ENCODE assay signal across 10 cellular contexts in genomic region chr5:82635561-82636288, GRCh38.
DNase-seq lines count a peak whose midpoint lies in the region; ATAC-seq, FAIRE-seq and TF ChIP-seq lines count a peak whose summit lies in the region.
"Had no signal": no experiment of that assay in that cellular context is flagged by ENCODE, and none has a peak within 500 bp of the region (broad histone marks: within the 10 kb centered on the region; RNA-seq: fewer than 3 reads in every experiment).

No MANE protein-coding gene starts in this region.

- CTCF ChIA-PET in WTC11 (lab: Charles Lee), result no interaction called here

- H3K4me3 Mint-ChIP-seq in WTC11, result no peak overlapping the region
- H3K4me3 Mint-ChIP-seq in mesothelial cell of epicardium, result no peak overlapping the region
- H3K4me3 Mint-ChIP-seq: central memory CD8-positive, alpha-beta T cell; T-helper 1 cell treated with Interleukin-12 subunit alpha and Interleukin-12 subunit beta and Interleukin-4 antibody, amounts not matched to agents 30 μg/mL and 1 μg/mL, for 36 hours had no signal

- H3K27me3 Mint-ChIP-seq in WTC11 (ENCODE audit: low read depth) (no peaks in the 10 kb centered on the region), mesothelial cell of epicardium (ENCODE audit: low read depth) (no peaks in the 10 kb centered on the region)

- POLR2A ChIA-PET in WTC11 (lab: Charles Lee), result no interaction called here

- H3K9me3 Mint-ChIP-seq in WTC11 (0 out of 2 replicates have a peak, but pooled peaks cover 7% of the 10 kb centered on the region), mesothelial cell of epicardium (peaks cover 11% of the 10 kb centered on the region)

- no peak for DNase-seq in GM18507 (ENCODE audit: extremely low spot score, insufficient read length, low read depth)
- no peak for DNase-seq in WTC11 (ENCODE audit: low spot score)
- no peak for DNase-seq in mesothelial cell of epicardium (ENCODE audit: low spot score in 2 of 2, unreplicated experiment in 2 of 2)
- no peak for DNase-seq in ecto neural progenitor cell (ENCODE audit: low spot score)
- DNase-seq in GM13976 (ENCODE audit: low spot score), result no peak
- no peak for DNase-seq in COR-L47 (lab: John Stamatoyannopoulos, UW)

- no peak overlapping the region for H3K27ac Mint-ChIP-seq in WTC11
- H3K27ac Mint-ChIP-seq in mesothelial cell of epicardium, result peak overlapping the region; percentile 68
- H3K27ac Mint-ChIP-seq: T-helper 1 cell treated with Interleukin-12 subunit alpha and Interleukin-12 subunit beta and Interleukin-4 antibody, amounts not matched to agents 30 μg/mL and 1 μg/mL, for 36 hours had no signal

- in situ Hi-C loops in GM13976 (cut with MboI; ENCODE audit: low sequenced_read_pairs, unreplicated experiment), result loop anchor here (25.0 kb wide), 1 partner anchor 802 kb away; no protein-coding TSS in a partner anchor

- FAIRE-seq in GM18507 (lab: Jason Lieb, UNC), result peak; percentile 33

- no peak for TF ChIP-seq CTCF in WTC11 (IDR thresholded peaks at IDR 0.05)
- TF ChIP-seq CTCF in mesothelial cell of epicardium (IDR thresholded peaks at IDR 0.05; ENCODE audit: unreplicated experiment), result no peak
- no peak for TF ChIP-seq CTCF in GM13976 (IDR thresholded peaks at IDR 0.05; ENCODE audit: borderline replicate concordance, control extremely low read depth, extremely low read depth, insufficient read depth, missing control alignments)

- H3K4me1 Mint-ChIP-seq in WTC11 (peaks cover 19% of the 10 kb centered on the region), mesothelial cell of epicardium (peaks cover 35% of the 10 kb centered on the region)
- H3K4me1 Mint-ChIP-seq: central memory CD8-positive, alpha-beta T cell had no signal

- ATAC-seq in HG02943 (IDR thresholded peaks at IDR 0.05; ENCODE audit: low read depth, unreplicated experiment), result peak; percentile 82
- no peak for ATAC-seq in WTC11
- no peak for ATAC-seq in GM18517 (IDR thresholded peaks at IDR 0.05; ENCODE audit: unreplicated experiment)

- H3K36me3 Mint-ChIP-seq in WTC11 (no peaks in the 10 kb centered on the region), mesothelial cell of epicardium (no peaks in the 10 kb centered on the region)

TF ChIP-seq in WTC11, 78 proteins besides CTCF, POLR2A, EP300 and RAD21:
- TF ChIP-seq GABPB1 (CRISPR knock-in tag; IDR thresholded peaks at IDR 0.05), result peak; percentile 85
- no peak for TF ChIP-seq PRDM15 (CRISPR knock-in tag; IDR thresholded peaks at IDR 0.05)
- TF ChIP-seq CDX4 (CRISPR knock-in tag; IDR thresholded peaks at IDR 0.05; ENCODE audit: borderline replicate concordance), result no peak
